18 cellular contexts compared by ENCODE assay signal in genomic region chr17:22286337-22287041, GRCh38.
"Had no signal": no experiment of that assay in that cellular context is flagged by ENCODE, and none has a peak within 500 bp of the region (broad histone marks: within the 10 kb centered on the region; RNA-seq: fewer than 3 reads in every experiment).

No MANE protein-coding gene starts in this region.

- H3K4me1 Mint-ChIP-seq: brain; immature natural killer cell; naive thymus-derived CD8-positive, alpha-beta T cell; T-cell; WTC11 had no signal

- H3K4me1 ChIP-seq: pancreas, suprapubic skin had no signal

- H3K27ac Mint-ChIP-seq: activated CD8-positive, alpha-beta T cell treated with anti-CD3 and anti-CD28 coated beads for 36 hours; activated naive CD4-positive, alpha-beta T cell treated with anti-CD3 and anti-CD28 coated beads for 36 hours; brain; immature natural killer cell; naive thymus-derived CD8-positive, alpha-beta T cell; stimulated activated naive CD8-positive, alpha-beta T cell treated with anti-CD3 and anti-CD28 coated beads, Interleukin-15, Interleukin-2, amounts not matched to agents 100 ng/mL and 50 ng/mL, for 24 hours; T-cell; WTC11 had no signal

- H3K27me3 Mint-ChIP-seq: activated CD8-positive, alpha-beta T cell treated with anti-CD3 and anti-CD28 coated beads for 36 hours; brain; naive thymus-derived CD8-positive, alpha-beta T cell; stimulated activated naive CD8-positive, alpha-beta T cell treated with anti-CD3 and anti-CD28 coated beads, Interleukin-15, Interleukin-2, amounts not matched to agents 100 ng/mL and 50 ng/mL, for 24 hours; T-cell had no signal

- H3K27me3 ChIP-seq: pancreas, suprapubic skin had no signal

- H3K27ac ChIP-seq: coronary artery, pancreas, suprapubic skin had no signal

- ATAC-seq: activated CD8-positive, alpha-beta T cell treated with anti-CD3 and anti-CD28 coated beads for 36 hours; activated T-cell treated with anti-CD3 and anti-CD28 coated beads, Interleukin-2, amount 50 U/mL, for 4 hours; naive thymus-derived CD8-positive, alpha-beta T cell; pancreas; T-cell; WTC11 had no signal

- H3K36me3 Mint-ChIP-seq: brain; naive thymus-derived CD8-positive, alpha-beta T cell; T-cell had no signal

- H3K9me3 ChIP-seq: pancreas had no signal

- H3K4me3 Mint-ChIP-seq: activated CD8-positive, alpha-beta T cell treated with anti-CD3 and anti-CD28 coated beads for 36 hours; activated naive CD4-positive, alpha-beta T cell treated with anti-CD3 and anti-CD28 coated beads for 36 hours; activated T-cell treated with anti-CD3 and anti-CD28 coated beads, Interleukin-2, amount 50 U/mL, for 4 hours; brain; immature natural killer cell; naive thymus-derived CD8-positive, alpha-beta T cell; stimulated activated naive CD8-positive, alpha-beta T cell treated with anti-CD3 and anti-CD28 coated beads, Interleukin-15, Interleukin-2, amounts not matched to agents 100 ng/mL and 50 ng/mL, for 24 hours; T-cell; WTC11 had no signal

- DNase-seq: activated CD4-positive, alpha-beta T cell treated with anti-CD3 and anti-CD28 coated beads for 4 hours; activated CD8-positive, alpha-beta T cell treated with anti-CD3 and anti-CD28 coated beads for 36 hours; activated naive CD4-positive, alpha-beta T cell treated with anti-CD3 and anti-CD28 coated beads for 36 hours; activated T-cell treated with anti-CD3 and anti-CD28 coated beads, Interleukin-2, amount 50 U/mL, for 4 hours; anterior cingulate cortex; caudate nucleus; foreskin melanocyte; immature natural killer cell; mesendoderm; naive thymus-derived CD8-positive, alpha-beta T cell; pancreas; trophoblast cell had no signal

- H3K4me3 ChIP-seq: coronary artery, pancreas, suprapubic skin had no signal

- H3K9me3 Mint-ChIP-seq: activated naive CD4-positive, alpha-beta T cell treated with anti-CD3 and anti-CD28 coated beads for 36 hours had no signal

- H3K36me3 ChIP-seq: pancreas, suprapubic skin had no signal
